In the genomic region with DNA sequence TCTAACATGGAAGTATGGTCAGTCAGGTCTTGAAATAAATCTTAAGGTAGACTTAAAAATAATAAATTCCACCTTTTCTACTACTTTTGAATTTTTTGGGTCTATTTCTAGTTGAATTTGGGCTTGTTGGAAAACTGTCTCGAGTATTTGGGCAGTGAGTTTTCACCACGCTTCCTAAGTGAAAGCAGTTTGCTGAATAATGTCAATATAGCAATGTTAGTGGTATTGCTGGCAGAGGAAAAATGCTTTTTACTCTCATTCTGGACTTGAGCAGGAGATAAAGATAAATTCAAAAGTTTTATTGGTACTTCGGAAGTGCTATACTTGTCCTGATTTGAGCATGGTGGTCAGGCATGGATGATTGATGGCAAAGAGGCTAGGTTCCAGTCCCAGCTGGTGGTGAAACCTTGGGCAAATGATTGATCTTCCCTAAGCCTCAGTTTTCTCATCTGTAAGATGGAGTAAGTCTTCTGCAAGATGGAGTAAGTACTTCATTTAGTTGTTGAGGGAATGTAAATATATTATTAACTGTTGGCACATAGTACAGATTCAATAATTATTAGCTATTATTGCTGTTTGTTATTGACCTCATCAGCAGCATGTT, we compare ENCODE assay signal across 22 cellular contexts.
A peak's percentile ranks its signal among the peaks of the same experiment; 100 is the strongest.
DNase-seq lines count a peak whose midpoint lies in the region; ATAC-seq and TF ChIP-seq lines count a peak whose summit lies in the region.
"Had no signal": no experiment of that assay in that cellular context is flagged by ENCODE, and none has a peak within 500 bp of the region (broad histone marks: within the 10 kb centered on the region; RNA-seq: fewer than 3 reads in every experiment).

No MANE protein-coding gene starts in this region.

- H3K9me3 Mint-ChIP-seq in immature natural killer cell = no peaks in the 10 kb centered on the region
- H3K9me3 Mint-ChIP-seq: activated CD4-positive, alpha-beta memory T cell treated with anti-CD3 and anti-CD28 coated beads for 36 hours; activated naive CD8-positive, alpha-beta T cell treated with anti-CD3 and anti-CD28 coated beads, Interleukin-2, amount 10 ng/mL, durations not matched to agents 7 days and 5 days; CD8-positive, alpha-beta T cell; neural progenitor cell; WTC11 had no signal

- peak overlapping the region; percentile 17 for H4K8ac ChIP-seq in mesenchymal stem cell (ENCODE audit: low read length)

- H3K4me1 ChIP-seq in BLaER1 = peaks cover 20% of the 10 kb centered on the region
- H3K4me1 ChIP-seq in mesenchymal stem cell (ENCODE audit: control insufficient read depth, insufficient read depth, low read depth, low read length) = no peaks in the 10 kb centered on the region
- H3K4me1 ChIP-seq in suprapubic skin = peaks cover 4% of the 10 kb centered on the region
- H3K4me1 ChIP-seq: neural progenitor cell had no signal

- H3K23ac ChIP-seq in mesenchymal stem cell (ENCODE audit: low read length in 2 of 2) = no peak overlapping the region

- no peak for TF ChIP-seq EP300 in suprapubic skin (IDR thresholded peaks at IDR 0.05)

- H3K4ac ChIP-seq in mesenchymal stem cell (ENCODE audit: low read depth in 1 of 2, low read length in 2 of 2) = peak overlapping the region in 1 of 2 experiments; percentile 82

- peak overlapping the region; percentile 88 for H2AK5ac ChIP-seq in mesenchymal stem cell (ENCODE audit: low read length, severe bottlenecking)

- no peaks in the 10 kb centered on the region for H4K20me1 ChIP-seq in BLaER1

- H3K79me1 ChIP-seq in mesenchymal stem cell (replicated peaks; ENCODE audit: low read length, poor library complexity, severe bottlenecking) = peaks cover 4% of the 10 kb centered on the region

- H2BK12ac ChIP-seq in mesenchymal stem cell (ENCODE audit: low read length in 2 of 2) = peak overlapping the region in 1 of 2 experiments; percentile 91

- 91% methylated on average over 3 of the region's 3 CpGs for WGBS in mesenchymal stem cell
- 77% methylated on average over 3 of the region's 3 CpGs for WGBS in suprapubic skin

- TF ChIP-seq POLR2A in suprapubic skin (IDR thresholded peaks at IDR 0.05) = no peak

- H2BK5ac ChIP-seq in mesenchymal stem cell (ENCODE audit: low read depth, low read length, poor library complexity, severe bottlenecking) = peak overlapping the region; percentile 46

- peaks cover 0 to 5% of the 10 kb centered on the region in 2 donors for H3K4me1 Mint-ChIP-seq in immature natural killer cell
- H3K4me1 Mint-ChIP-seq: activated naive CD8-positive, alpha-beta T cell treated with anti-CD3 and anti-CD28 coated beads, Interleukin-2, amount 10 ng/mL, durations not matched to agents 7 days and 5 days had no signal

- H3K27me3 ChIP-seq in BLaER1 (no peaks in the 10 kb centered on the region), mesenchymal stem cell (ENCODE audit: control insufficient read depth in 1 of 2, insufficient read depth in 1 of 2, low read length in 2 of 2) (no peaks in the 10 kb centered on the region), suprapubic skin (no peaks in the 10 kb centered on the region)
- H3K27me3 ChIP-seq: heart right ventricle, left lung, neural progenitor cell, stomach had no signal

- peaks cover 3 to 6% (median 5%) of the 10 kb centered on the region in 3 donors for H3K27me3 Mint-ChIP-seq in immature natural killer cell (ENCODE audit: low read depth in 3 of 3)
- H3K27me3 Mint-ChIP-seq: activated CD4-positive, alpha-beta memory T cell treated with anti-CD3 and anti-CD28 coated beads for 36 hours; activated naive CD8-positive, alpha-beta T cell treated with anti-CD3 and anti-CD28 coated beads, Interleukin-2, amount 10 ng/mL, durations not matched to agents 7 days and 5 days had no signal

- H3K4me2 ChIP-seq in BLaER1 (peak overlapping the region; percentile 72), mesenchymal stem cell (ENCODE audit: low read length, poor library complexity, severe bottlenecking) (peak overlapping the region; percentile 34)
- H3K4me2 ChIP-seq: neural progenitor cell had no signal

- H3K36me3 Mint-ChIP-seq in immature natural killer cell = peaks cover 0 to 4% (median 0%) of the 10 kb centered on the region in 3 donors
- H3K36me3 Mint-ChIP-seq: activated CD4-positive, alpha-beta memory T cell treated with anti-CD3 and anti-CD28 coated beads for 36 hours; activated naive CD8-positive, alpha-beta T cell treated with anti-CD3 and anti-CD28 coated beads, Interleukin-2, amount 10 ng/mL, durations not matched to agents 7 days and 5 days; CD8-positive, alpha-beta T cell; neural progenitor cell; WTC11 had no signal

- H2AFZ ChIP-seq in mesenchymal stem cell (ENCODE audit: low read depth, low read length) = no peak overlapping the region
- H2AFZ ChIP-seq: neural progenitor cell had no signal

- H3K9me3 ChIP-seq in BLaER1 (no peaks in the 10 kb centered on the region), mesenchymal stem cell (ENCODE audit: control insufficient read depth, low read length) (no peaks in the 10 kb centered on the region), suprapubic skin (no peaks in the 10 kb centered on the region)
- H3K9me3 ChIP-seq: heart right ventricle, left lung, stomach had no signal

- peak overlapping the region; percentile 63 for H2BK15ac ChIP-seq in mesenchymal stem cell (ENCODE audit: low read depth, poor library complexity, severe bottlenecking)

- DNase-seq in mesenchymal stem cell = no peak
- DNase-seq in suprapubic skin (ENCODE audit: low spot score in 2 of 2) = no peak
- DNase-seq in immature natural killer cell = no peak
- DNase-seq in activated CD4-positive, alpha-beta T cell treated with anti-CD3 and anti-CD28 coated beads for 4 hours = no peak
- DNase-seq in NK-92 treated with Interleukin-12 subunit alpha and Interleukin-12 subunit beta, amount 100 ng/mL, for 24 hours (lab: John Stamatoyannopoulos, UW) = no peak
- DNase-seq: activated CD4-positive, alpha-beta memory T cell treated with anti-CD3 and anti-CD28 coated beads for 36 hours; activated naive CD8-positive, alpha-beta T cell treated with anti-CD3 and anti-CD28 coated beads, Interleukin-2, amount 10 ng/mL, durations not matched to agents 7 days and 5 days; CD8-positive, alpha-beta T cell; dermis blood vessel endothelial cell; heart right ventricle; left lung; NCI-H146; NCI-H2171; NCI-H524 treated with DMSO at 0.1 percent for 48 hours; stimulated activated CD4-positive, alpha-beta T cell treated with anti-CD3 and anti-CD28 coated beads, Interleukin-12 subunit alpha, Interleukin-12 subunit beta, amount 100 ng/mL, for 4 hours; stomach; T-helper 9 cell had no signal

- H3K4me3 ChIP-seq in BLaER1 (no peak overlapping the region), mesenchymal stem cell (ENCODE audit: insufficient read depth in 1 of 2, low read depth in 1 of 2, low read length in 2 of 2) (peak overlapping the region in 1 of 2 experiments; percentile 43), suprapubic skin (no peak overlapping the region)
- H3K4me3 ChIP-seq: left lung, neural progenitor cell, stomach had no signal

- H3K4me3 Mint-ChIP-seq in immature natural killer cell = no peak overlapping the region
- H3K4me3 Mint-ChIP-seq: activated CD4-positive, alpha-beta memory T cell treated with anti-CD3 and anti-CD28 coated beads for 36 hours; activated naive CD8-positive, alpha-beta T cell treated with anti-CD3 and anti-CD28 coated beads, Interleukin-2, amount 10 ng/mL, durations not matched to agents 7 days and 5 days; CD8-positive, alpha-beta T cell; neural progenitor cell; WTC11 had no signal

- H3K27ac ChIP-seq in BLaER1 (no peak overlapping the region), mesenchymal stem cell (ENCODE audit: low read length, poor library complexity, severe bottlenecking) (peak overlapping the region; percentile 98), suprapubic skin (peak overlapping the region; percentile 13)
- H3K27ac ChIP-seq: neural progenitor cell had no signal

- H2BK120ac ChIP-seq in mesenchymal stem cell (ENCODE audit: low read depth, low read length) = no peak overlapping the region

- ATAC-seq in SK-N-SH treated with all-trans-retinoic acid at 6 μM for 48 hours (peak; percentile 6; the same call in 1 of the 3 replicates), GM18520 (IDR thresholded peaks at IDR 0.05; ENCODE audit: unreplicated experiment) (no peak)
- ATAC-seq: CD8-positive, alpha-beta T cell; WTC11 had no signal

- no peak overlapping the region for H3K9ac ChIP-seq in BLaER1
- H3K9ac ChIP-seq in mesenchymal stem cell (ENCODE audit: low read length) = peak overlapping the region; percentile 77
- H3K9ac ChIP-seq: neural progenitor cell had no signal

- H3K14ac ChIP-seq in mesenchymal stem cell (ENCODE audit: low read length in 2 of 2) = no peak overlapping the region

- H3K27ac Mint-ChIP-seq in immature natural killer cell = no peak overlapping the region
- H3K27ac Mint-ChIP-seq: activated CD4-positive, alpha-beta memory T cell treated with anti-CD3 and anti-CD28 coated beads for 36 hours; activated naive CD8-positive, alpha-beta T cell treated with anti-CD3 and anti-CD28 coated beads, Interleukin-2, amount 10 ng/mL, durations not matched to agents 7 days and 5 days; CD8-positive, alpha-beta T cell; neural progenitor cell; WTC11 had no signal

- peak overlapping the region in 1 of 2 experiments; percentile 57 for H3K18ac ChIP-seq in mesenchymal stem cell (ENCODE audit: low read depth in 1 of 2, low read length in 2 of 2)

- no peak overlapping the region for H4K91ac ChIP-seq in mesenchymal stem cell (ENCODE audit: low read length)

- TF ChIP-seq CTCF in suprapubic skin (IDR thresholded peaks at IDR 0.05) = no peak

- H3K36me3 ChIP-seq in BLaER1 (no peaks in the 10 kb centered on the region), mesenchymal stem cell (ENCODE audit: control insufficient read depth in 1 of 2, insufficient read depth in 2 of 2, low read depth in 1 of 2, low read length in 2 of 2) (no peaks in the 10 kb centered on the region), suprapubic skin (no peaks in the 10 kb centered on the region)
- H3K36me3 ChIP-seq: heart right ventricle, left lung, neural progenitor cell, stomach had no signal

TF ChIP-seq in SK-N-SH treated with all-trans-retinoic acid at 6 μM for 48 hours, 23 proteins besides CTCF, POLR2A, EP300 and RAD21 (continues in another document):
- TF ChIP-seq BACH2 (CRISPR knock-in tag; IDR thresholded peaks at IDR 0.05; ENCODE audit: borderline replicate concordance) = no peak
- no peak for TF ChIP-seq ZNF565 (CRISPR knock-in tag; conservative IDR thresholded peaks at IDR 0.05; ENCODE audit: low read depth)
- no peak for TF ChIP-seq ZNF8 (CRISPR knock-in tag; IDR thresholded peaks at IDR 0.05)
- no peak for TF ChIP-seq ZFP30 (CRISPR knock-in tag; IDR thresholded peaks at IDR 0.05)
- TF ChIP-seq CSDC2 (CRISPR knock-in tag; IDR thresholded peaks at IDR 0.05) = no peak
- no peak for TF ChIP-seq ZNF70 (CRISPR knock-in tag; IDR thresholded peaks at IDR 0.05)
